Comparison of ENCODE assay signal across 8 cellular contexts in genomic region chr12:93137656-93138612, GRCh38.
DNase-seq lines count a peak whose midpoint lies in the region; ATAC-seq and TF ChIP-seq lines count a peak whose summit lies in the region.

No MANE protein-coding gene starts in this region.

- no peaks in the 10 kb centered on the region for H3K36me3 Mint-ChIP-seq in stimulated activated effector memory CD8-positive, alpha-beta T cell treated with anti-CD3 and anti-CD28 coated beads, Interleukin-12 subunit alpha, Interleukin-12 subunit beta, amount 100 ng/mL, for 72 hours
- H3K36me3 Mint-ChIP-seq in activated naive CD4-positive, alpha-beta T cell treated with anti-CD3 and anti-CD28 coated beads, Interleukin-2, amount 10 ng/mL, durations not matched to agents 7 days and 5 days = no peaks in the 10 kb centered on the region

- peaks cover 9% of the 10 kb centered on the region for H3K4me1 Mint-ChIP-seq in stimulated activated effector memory CD8-positive, alpha-beta T cell treated with anti-CD3 and anti-CD28 coated beads, Interleukin-12 subunit alpha, Interleukin-12 subunit beta, amount 100 ng/mL, for 72 hours
- H3K4me1 Mint-ChIP-seq in activated naive CD4-positive, alpha-beta T cell treated with anti-CD3 and anti-CD28 coated beads, Interleukin-2, amount 10 ng/mL, durations not matched to agents 7 days and 5 days = peaks cover 21% of the 10 kb centered on the region

- H3K27me3 Mint-ChIP-seq in activated naive CD4-positive, alpha-beta T cell treated with anti-CD3 and anti-CD28 coated beads, Interleukin-2, amount 10 ng/mL, durations not matched to agents 7 days and 5 days = no peaks in the 10 kb centered on the region

- CTCF ChIA-PET in activated naive CD4-positive, alpha-beta T cell treated with anti-CD3 and anti-CD28 coated beads, Interleukin-2, amount 10 ng/mL, durations not matched to agents 7 days and 5 days (lab: Charles Lee) = interaction anchor here (1.5 kb wide), 1 partner anchor 150 kb away, joined by 5 read pairs; no protein-coding TSS in a partner anchor

- H3K9me3 Mint-ChIP-seq in stimulated activated effector memory CD8-positive, alpha-beta T cell treated with anti-CD3 and anti-CD28 coated beads, Interleukin-12 subunit alpha, Interleukin-12 subunit beta, amount 100 ng/mL, for 72 hours = no peaks in the 10 kb centered on the region
- H3K9me3 Mint-ChIP-seq in activated naive CD4-positive, alpha-beta T cell treated with anti-CD3 and anti-CD28 coated beads, Interleukin-2, amount 10 ng/mL, durations not matched to agents 7 days and 5 days = no peaks in the 10 kb centered on the region

- ATAC-seq in esophagus mucosa = peak; percentile 99
- peak; percentile 90 for ATAC-seq in stimulated activated effector memory CD8-positive, alpha-beta T cell treated with anti-CD3 and anti-CD28 coated beads, Interleukin-12 subunit alpha, Interleukin-12 subunit beta, amount 100 ng/mL, for 72 hours

- in situ Hi-C loops in ACHN (cut with HindIII; ENCODE audit: low pct_ligation_motif_present, low pct_unique_long_range_greater_than_20kb, low sequenced_read_pairs) = no loop called here

- peak; percentile 59 for DNase-seq in ACHN
- peak; percentile 35 for DNase-seq in HS-27A (ENCODE audit: low read depth)
- no peak for DNase-seq in stimulated activated effector memory CD8-positive, alpha-beta T cell treated with anti-CD3 and anti-CD28 coated beads, Interleukin-12 subunit alpha, Interleukin-12 subunit beta, amount 100 ng/mL, for 72 hours (ENCODE audit: low spot score in 2 of 2)
- no peak for DNase-seq in NCI-H1105 (lab: John Stamatoyannopoulos, UW)
- no peak for DNase-seq in epidermal melanocyte (ENCODE audit: insufficient read length, low spot score)
- no peak for DNase-seq in activated naive CD4-positive, alpha-beta T cell treated with anti-CD3 and anti-CD28 coated beads, Interleukin-2, amount 10 ng/mL, durations not matched to agents 7 days and 5 days

- H3K4me3 Mint-ChIP-seq in stimulated activated effector memory CD8-positive, alpha-beta T cell treated with anti-CD3 and anti-CD28 coated beads, Interleukin-12 subunit alpha, Interleukin-12 subunit beta, amount 100 ng/mL, for 72 hours = no peak overlapping the region
- no peak overlapping the region for H3K4me3 Mint-ChIP-seq in activated naive CD4-positive, alpha-beta T cell treated with anti-CD3 and anti-CD28 coated beads, Interleukin-2, amount 10 ng/mL, durations not matched to agents 7 days and 5 days

- TF ChIP-seq POLR2A in GM19193 (IDR thresholded peaks at IDR 0.05; ENCODE audit: extremely low read depth, insufficient read depth, insufficient read length) = peak; percentile 50

- no peak overlapping the region for H3K27ac Mint-ChIP-seq in stimulated activated effector memory CD8-positive, alpha-beta T cell treated with anti-CD3 and anti-CD28 coated beads, Interleukin-12 subunit alpha, Interleukin-12 subunit beta, amount 100 ng/mL, for 72 hours
- H3K27ac Mint-ChIP-seq in activated naive CD4-positive, alpha-beta T cell treated with anti-CD3 and anti-CD28 coated beads, Interleukin-2, amount 10 ng/mL, durations not matched to agents 7 days and 5 days = no peak overlapping the region

Comparison
In these comparisons a context has a peak if more than half of its experiments do, and no peak if none do; other contexts are left out.
1. DNase-seq: peak in ACHN (single experiment) and HS-27A (single experiment); none in stimulated activated effector memory CD8-positive, alpha-beta T cell treated with anti-CD3 and anti-CD28 coated beads, Interleukin-12 subunit alpha, Interleukin-12 subunit beta, amount 100 ng/mL, for 72 hours (0 of 2), NCI-H1105 (single experiment), epidermal melanocyte (single experiment) and activated naive CD4-positive, alpha-beta T cell treated with anti-CD3 and anti-CD28 coated beads, Interleukin-2, amount 10 ng/mL, durations not matched to agents 7 days and 5 days (single experiment).